22 cellular contexts compared by ENCODE assay signal in the genomic region with DNA sequence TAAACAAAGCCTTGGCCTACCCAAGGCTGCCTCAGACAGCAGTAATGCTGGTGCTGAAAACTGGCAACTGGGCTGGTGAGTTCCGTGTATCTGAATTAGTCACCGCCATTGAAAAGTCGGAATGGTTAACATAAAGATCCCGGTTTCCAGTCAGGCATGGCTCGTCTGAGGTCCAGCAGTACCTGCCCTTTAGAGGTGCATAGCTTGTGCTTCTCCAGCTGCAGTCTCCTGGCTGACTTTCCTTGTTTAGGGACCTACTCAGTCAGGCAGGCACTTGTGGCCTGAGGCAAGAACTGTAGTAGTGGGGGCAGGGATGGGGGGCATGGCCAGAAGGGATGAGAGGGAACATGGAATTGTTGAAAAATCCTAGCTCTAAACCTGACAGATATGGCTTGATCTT.
A peak's percentile ranks its signal among the peaks of the same experiment; 100 is the strongest.
DNase-seq lines count a peak whose midpoint lies in the region; ATAC-seq and TF ChIP-seq lines count a peak whose summit lies in the region.
"Had no signal": no experiment of that assay in that cellular context is flagged by ENCODE, and none has a peak within 500 bp of the region (broad histone marks: within the 10 kb centered on the region; RNA-seq: fewer than 3 reads in every experiment).

No MANE protein-coding gene starts in this region.

- ATAC-seq in natural killer cell treated with Interleukin-12 subunit alpha and Interleukin-12 subunit beta and Interleukin-15 and Interleukin-18, amount 100 ng/mL, for 72 hours, result no peak
- ATAC-seq in GM18498 (IDR thresholded peaks at IDR 0.05; ENCODE audit: unreplicated experiment), result no peak
- ATAC-seq: esophagus mucosa, foreskin keratinocyte, left colon, sciatic nerve had no signal

- no peaks in the 10 kb centered on the region for H3K27me3 Mint-ChIP-seq in activated CD4-positive, alpha-beta T cell treated with anti-CD3 and anti-CD28 coated beads, Interleukin-2, amount 10 ng/mL, durations not matched to agents 24 days and 14 days
- no peaks in the 10 kb centered on the region for H3K27me3 Mint-ChIP-seq in activated naive CD8-positive, alpha-beta T cell treated with anti-CD3 and anti-CD28 coated beads for 36 hours
- H3K27me3 Mint-ChIP-seq in natural killer cell treated with Interleukin-12 subunit alpha and Interleukin-12 subunit beta and Interleukin-15 and Interleukin-18, amount 100 ng/mL, for 72 hours, result no peaks in the 10 kb centered on the region

- peak overlapping the region; percentile 44 for H3K27ac Mint-ChIP-seq in activated CD4-positive, alpha-beta T cell treated with anti-CD3 and anti-CD28 coated beads, Interleukin-2, amount 10 ng/mL, durations not matched to agents 24 days and 14 days
- peak overlapping the region; percentile 97 for H3K27ac Mint-ChIP-seq in activated naive CD8-positive, alpha-beta T cell treated with anti-CD3 and anti-CD28 coated beads for 36 hours
- peak overlapping the region in 1 of 2 donors; percentile 99 for H3K27ac Mint-ChIP-seq in natural killer cell treated with Interleukin-12 subunit alpha and Interleukin-12 subunit beta and Interleukin-15 and Interleukin-18, amount 100 ng/mL, for 72 hours

- H3K27me3 ChIP-seq in tibial artery, result no peaks in the 10 kb centered on the region
- H3K27me3 ChIP-seq: colonic mucosa, foreskin keratinocyte, upper lobe of left lung had no signal

- no peak overlapping the region for H3K27ac ChIP-seq in tibial artery
- H3K27ac ChIP-seq: colonic mucosa, foreskin keratinocyte had no signal

- DNase-seq in activated CD4-positive, alpha-beta T cell treated with anti-CD3 and anti-CD28 coated beads, Interleukin-2, amount 10 ng/mL, durations not matched to agents 24 days and 14 days, result no peak
- no peak for DNase-seq in activated CD4-positive, alpha-beta T cell treated with anti-CD3 and anti-CD28 coated beads, Interleukin-2, amount 50 U/mL, for 48 hours
- DNase-seq in ELF-1 (ENCODE audit: low read depth, low spot score), result peak; percentile 58
- DNase-seq in activated naive CD8-positive, alpha-beta T cell treated with anti-CD3 and anti-CD28 coated beads for 36 hours, result no peak
- no peak for DNase-seq in natural killer cell treated with Interleukin-12 subunit alpha and Interleukin-12 subunit beta and Interleukin-15 and Interleukin-18, amount 100 ng/mL, for 72 hours (ENCODE audit: low spot score)
- DNase-seq in tibial artery, result no peak
- DNase-seq in hypothalamus (lab: John Stamatoyannopoulos, UW), result no peak
- DNase-seq: 8988T; activated CD4-positive, CD25-positive, alpha-beta regulatory T cell; amniotic stem cell; colonic mucosa; DMS153; effector memory CD4-positive, alpha-beta T cell; foreskin keratinocyte; left colon; NCI-H446; Right ventricle myocardium superior; T1000; upper lobe of left lung had no signal

- no peaks in the 10 kb centered on the region for H3K36me3 ChIP-seq in tibial artery
- H3K36me3 ChIP-seq: colonic mucosa had no signal

- H3K36me3 Mint-ChIP-seq in activated CD4-positive, alpha-beta T cell treated with anti-CD3 and anti-CD28 coated beads, Interleukin-2, amount 10 ng/mL, durations not matched to agents 24 days and 14 days (ENCODE audit: low read depth), result peaks cover 62% of the 10 kb centered on the region
- peaks cover 71% of the 10 kb centered on the region for H3K36me3 Mint-ChIP-seq in activated naive CD8-positive, alpha-beta T cell treated with anti-CD3 and anti-CD28 coated beads for 36 hours
- peaks cover 14% of the 10 kb centered on the region for H3K36me3 Mint-ChIP-seq in natural killer cell treated with Interleukin-12 subunit alpha and Interleukin-12 subunit beta and Interleukin-15 and Interleukin-18, amount 100 ng/mL, for 72 hours

- H3K4me1 Mint-ChIP-seq in activated CD4-positive, alpha-beta T cell treated with anti-CD3 and anti-CD28 coated beads, Interleukin-2, amount 10 ng/mL, durations not matched to agents 24 days and 14 days, result peaks cover 77% of the 10 kb centered on the region
- peaks cover 86% of the 10 kb centered on the region for H3K4me1 Mint-ChIP-seq in activated naive CD8-positive, alpha-beta T cell treated with anti-CD3 and anti-CD28 coated beads for 36 hours
- H3K4me1 Mint-ChIP-seq in natural killer cell treated with Interleukin-12 subunit alpha and Interleukin-12 subunit beta and Interleukin-15 and Interleukin-18, amount 100 ng/mL, for 72 hours (ENCODE audit: low read depth in 2 of 2), result peaks cover 79 to 87% of the 10 kb centered on the region in 2 donors

- TF ChIP-seq CTCF in tibial artery (IDR thresholded peaks at IDR 0.05), result no peak

- H3K4me3 ChIP-seq in tibial artery, result no peak overlapping the region
- H3K4me3 ChIP-seq: colonic mucosa, upper lobe of left lung had no signal

- intact Hi-C loops in activated CD4-positive, alpha-beta T cell treated with anti-CD3 and anti-CD28 coated beads, Interleukin-2, amount 10 ng/mL, durations not matched to agents 24 days and 14 days (cut with micrococcal nuclease), result no loop called here
- intact Hi-C loops in tibial artery (cut with DNase I; ENCODE audit: low total_unique reads), result no loop called here

- no peaks in the 10 kb centered on the region for H3K4me1 ChIP-seq in tibial artery
- H3K4me1 ChIP-seq: colonic mucosa, foreskin keratinocyte had no signal

- no peak overlapping the region for H3K4me3 Mint-ChIP-seq in activated CD4-positive, alpha-beta T cell treated with anti-CD3 and anti-CD28 coated beads, Interleukin-2, amount 10 ng/mL, durations not matched to agents 24 days and 14 days
- no peak overlapping the region for H3K4me3 Mint-ChIP-seq in activated naive CD8-positive, alpha-beta T cell treated with anti-CD3 and anti-CD28 coated beads for 36 hours
- H3K4me3 Mint-ChIP-seq in natural killer cell treated with Interleukin-12 subunit alpha and Interleukin-12 subunit beta and Interleukin-15 and Interleukin-18, amount 100 ng/mL, for 72 hours, result peak overlapping the region; percentile 43

- H3K9me3 ChIP-seq in tibial artery, result no peaks in the 10 kb centered on the region
- H3K9me3 ChIP-seq: colonic mucosa, upper lobe of left lung had no signal

- peaks cover 10% of the 10 kb centered on the region for H3K9me3 Mint-ChIP-seq in activated CD4-positive, alpha-beta T cell treated with anti-CD3 and anti-CD28 coated beads, Interleukin-2, amount 10 ng/mL, durations not matched to agents 24 days and 14 days
- peaks cover 14% of the 10 kb centered on the region for H3K9me3 Mint-ChIP-seq in activated naive CD8-positive, alpha-beta T cell treated with anti-CD3 and anti-CD28 coated beads for 36 hours
- H3K9me3 Mint-ChIP-seq in natural killer cell treated with Interleukin-12 subunit alpha and Interleukin-12 subunit beta and Interleukin-15 and Interleukin-18, amount 100 ng/mL, for 72 hours, result peaks cover 2% of the 10 kb centered on the region
